14 cellular contexts compared by ENCODE assay signal in genomic region chr1:116495534-116495933, GRCh38.
A peak's percentile ranks its signal among the peaks of the same experiment; 100 is the strongest.
DNase-seq lines count a peak whose midpoint lies in the region; ATAC-seq and TF ChIP-seq lines count a peak whose summit lies in the region.
"Had no signal": no experiment of that assay in that cellular context is flagged by ENCODE, and none has a peak within 500 bp of the region (broad histone marks: within the 10 kb centered on the region; RNA-seq: fewer than 3 reads in every experiment).

No MANE protein-coding gene starts in this region.

- TF ChIP-seq CTCF in heart left ventricle (IDR thresholded peaks at IDR 0.05) (no peak), fibroblast of the aortic adventitia (IDR thresholded peaks at IDR 0.05; ENCODE audit: insufficient read depth, low read length) (no peak), vagina (IDR thresholded peaks at IDR 0.05) (no peak), mucosa of descending colon (IDR thresholded peaks at IDR 0.05) (no peak)

- no peak for TF ChIP-seq POLR2A in heart left ventricle (IDR thresholded peaks at IDR 0.05)
- TF ChIP-seq POLR2A in vagina (IDR thresholded peaks at IDR 0.05), result no peak

- intact Hi-C loops in heart left ventricle (cut with DNase I), result loop anchor here in 1 of 10 donors (10.0 kb wide), 1 partner anchor 691 kb away; no protein-coding TSS in a partner anchor
- intact Hi-C loops in Right ventricle myocardium inferior (cut with DNase I), result loop anchor here (5.0 kb wide), 1 partner anchor 688 kb away; no protein-coding TSS in a partner anchor
- intact Hi-C loops in vagina (cut with DNase I), result no loop called here
- intact Hi-C loops in mucosa of descending colon (cut with DNase I, micrococcal nuclease), result loop anchor here (5.0 to 10.0 kb wide), 3 partner anchors 131 to 358 kb away; no protein-coding TSS in a partner anchor

- H3K36me3 ChIP-seq in heart left ventricle (no peaks in the 10 kb centered on the region), muscle layer of duodenum (ENCODE audit: control insufficient read depth in 1 of 2, insufficient read depth in 2 of 2, low read length in 2 of 2) (no peaks in the 10 kb centered on the region), vagina (no peaks in the 10 kb centered on the region), mucosa of descending colon (ENCODE audit: low read depth) (no peaks in the 10 kb centered on the region)

- H3K9me3 ChIP-seq in heart left ventricle (no peaks in the 10 kb centered on the region), muscle layer of duodenum (ENCODE audit: control insufficient read depth in 1 of 2, low read length in 2 of 2) (no peaks in the 10 kb centered on the region), vagina (no peaks in the 10 kb centered on the region), mucosa of descending colon (no peaks in the 10 kb centered on the region)

- DNase-seq in heart left ventricle, result peak in 2 of 5 donors; percentile 55 to 68
- DNase-seq in Right ventricle myocardium inferior (ENCODE audit: missing footprints), result no peak
- peak; percentile 56 for DNase-seq in fibroblast of the aortic adventitia (ENCODE audit: low read depth)
- no peak for DNase-seq in vagina (ENCODE audit: extremely low spot score in 2 of 2)
- no peak for DNase-seq in mucosa of descending colon
- no peak for DNase-seq in HuH-7.5 (ENCODE audit: low spot score)
- no peak for DNase-seq in UCSD-AML1 (lab: John Stamatoyannopoulos, UW; ENCODE audit: unreplicated experiment)
- DNase-seq: 8988T; activated CD8-positive, alpha-beta T cell treated with anti-CD3 and anti-CD28 coated beads, Interleukin-2, amount 10 ng/mL, durations not matched to agents 7 days and 5 days; CD4-positive, CD25-positive, alpha-beta regulatory T cell; foreskin melanocyte; NCI-H774 had no signal

- ATAC-seq in heart left ventricle, result peak in 2 of 4 donors; percentile 9 to 26
- no peak for ATAC-seq in Right ventricle myocardium inferior
- no peak for ATAC-seq in mucosa of descending colon
- ATAC-seq: activated CD8-positive, alpha-beta T cell treated with anti-CD3 and anti-CD28 coated beads, Interleukin-2, amount 10 ng/mL, durations not matched to agents 7 days and 5 days had no signal

- H3K4me1 ChIP-seq in heart left ventricle (peaks cover 0 to 55% (median 23%) of the 10 kb centered on the region in 12 donors), muscle layer of duodenum (ENCODE audit: control insufficient read depth in 1 of 2, insufficient read depth in 2 of 2, low read length in 2 of 2) (peaks cover 6 to 29% of the 10 kb centered on the region in 2 donors), vagina (peaks cover 40% of the 10 kb centered on the region), mucosa of descending colon (ENCODE audit: low read depth) (no peaks in the 10 kb centered on the region)

- H3K27me3 ChIP-seq in heart left ventricle (no peaks in the 10 kb centered on the region), muscle layer of duodenum (ENCODE audit: low read depth, low read length) (no peaks in the 10 kb centered on the region), vagina (no peaks in the 10 kb centered on the region)

- no peak overlapping the region for H3K4me3 ChIP-seq in heart left ventricle
- no peak overlapping the region for H3K4me3 ChIP-seq in fibroblast of the aortic adventitia (ENCODE audit: low read depth, low read length)
- H3K4me3 ChIP-seq in muscle layer of duodenum (ENCODE audit: low read depth in 1 of 2, low read length in 2 of 2), result no peak overlapping the region
- no peak overlapping the region for H3K4me3 ChIP-seq in vagina
- H3K4me3 ChIP-seq in mucosa of descending colon, result no peak overlapping the region
- H3K4me3 ChIP-seq: smooth muscle cell had no signal

- H3K27ac ChIP-seq in heart left ventricle (peak overlapping the region; percentile 7 to 74 (median 54)), muscle layer of duodenum (ENCODE audit: low read length) (peak overlapping the region; percentile 26), vagina (peak overlapping the region; percentile 60)

- WGBS in heart left ventricle, 4 donors, result 42 to 63% (median 56%) methylated on average over 3 to 4 of the region's 4 CpGs
